ENCODE assay signal across 7 cellular contexts in genomic region chrX:7012262-7012834, GRCh38.
DNase-seq lines count a peak whose midpoint lies in the region; ATAC-seq, FAIRE-seq and TF ChIP-seq lines count a peak whose summit lies in the region.
"Not testable (repeated sequence)": the region's sequence is repeated elsewhere in the genome, so short reads cannot be mapped to it uniquely, and the experiment has no call there.

No MANE protein-coding gene starts in this region.

- POLR2A ChIA-PET in PC-3 (lab: Charles Lee; ENCODE audit: unreplicated experiment) = not testable (repeated sequence)

- peaks cover 11% of the 10 kb centered on the region for H3K4me1 Mint-ChIP-seq in astrocyte (ENCODE audit: low read depth, unreplicated experiment)

- not testable (repeated sequence) for H3K9me3 Mint-ChIP-seq in astrocyte (ENCODE audit: unreplicated experiment)

- not testable (repeated sequence) for H3K9me2 ChIP-seq in PC-3 (replicated peaks; ENCODE audit: low read length)

- not testable (repeated sequence) for BruUV-seq in PC-3 (replicated peaks; lab: Mats Ljungman, UMichigan)

- not testable (repeated sequence) for H3K79me2 ChIP-seq in PC-3 (ENCODE audit: low read length); astrocyte (ENCODE audit: insufficient read depth, low read length)

- H3K27ac ChIP-seq in PC-3 (ENCODE audit: low read length); astrocyte (ENCODE audit: low read depth, low read length): not testable (repeated sequence)

- intact Hi-C loops in PC-3 (cut with micrococcal nuclease) = not testable (repeated sequence)

- not testable (repeated sequence) for H3K9me3 ChIP-seq in PC-3 (ENCODE audit: low read length); astrocyte (ENCODE audit: insufficient read depth, low read depth, low read length)

- not testable (repeated sequence) for H2AFZ ChIP-seq in PC-3 (ENCODE audit: low read length); astrocyte (ENCODE audit: low read depth, low read length)

- not testable (repeated sequence) for H4K20me1 ChIP-seq in PC-3 (ENCODE audit: low read length); astrocyte (ENCODE audit: insufficient read depth, low read length)

- not testable (repeated sequence) for H3K4me3 Mint-ChIP-seq in astrocyte (ENCODE audit: unreplicated experiment)

- not testable (repeated sequence) for TF ChIP-seq CTCF in AG09309 (IDR thresholded peaks at IDR 0.05; ENCODE audit: control insufficient read depth, insufficient read depth, low read depth, low read length, missing control alignments); PC-3 (conservative IDR thresholded peaks at IDR 0.05; ENCODE audit: low read depth, low read length); astrocyte (IDR thresholded peaks at IDR 0.05; ENCODE audit: insufficient read depth, low read depth, low read length); fibroblast of mammary gland (conservative IDR thresholded peaks at IDR 0.05; ENCODE audit: control insufficient read depth, insufficient read depth, low read depth, low read length)

- not testable (repeated sequence) for H3K4me1 ChIP-seq in PC-3 (ENCODE audit: insufficient read depth, low read length); astrocyte (ENCODE audit: insufficient read depth, low read length)

- H3K27ac Mint-ChIP-seq in astrocyte (ENCODE audit: unreplicated experiment) = not testable (repeated sequence)

- CTCF ChIA-PET in PC-3 (lab: Charles Lee) = not testable (repeated sequence)

- not testable (repeated sequence) for H3K27me3 Mint-ChIP-seq in astrocyte (ENCODE audit: low read depth, unreplicated experiment)

- peak; percentile 60 for ATAC-seq in PC-3

- not testable (repeated sequence) for H3K4me2 ChIP-seq in PC-3 (ENCODE audit: low read length); astrocyte (ENCODE audit: low read length)

- not testable (repeated sequence) for H3F3A ChIP-seq in PC-3 (ENCODE audit: low read length, unreplicated experiment)

- H3K4me3 ChIP-seq in AG09309 (ENCODE audit: control insufficient read depth, low read depth, low read length); PC-3 (ENCODE audit: low read length); astrocyte (ENCODE audit: insufficient read depth, low read depth, low read length); fibroblast of mammary gland (ENCODE audit: control insufficient read depth, low read depth, low read length): not testable (repeated sequence)

- not testable (repeated sequence) for H3K36me3 Mint-ChIP-seq in astrocyte (ENCODE audit: low read depth, unreplicated experiment)

- DNase-seq in AG09309 (ENCODE audit: low read depth) (peak; percentile 3), GM04503 (ENCODE audit: low read depth) (peak; percentile 40), HT1080 (ENCODE audit: low read depth) (peak; percentile 46), PC-3 (peak; percentile 32), astrocyte (ENCODE audit: low read depth) (peak; percentile 6), fibroblast of mammary gland (ENCODE audit: low read depth) (peak; percentile 6), kidney tubule cell (ENCODE audit: low spot score) (peak; percentile 65)

- H3K27me3 ChIP-seq in PC-3 (ENCODE audit: low read length); astrocyte (ENCODE audit: insufficient read depth, low read length): not testable (repeated sequence)

- not testable (repeated sequence) for H3K9ac ChIP-seq in PC-3 (ENCODE audit: low read length); astrocyte (ENCODE audit: low read length)

- peak; percentile 100 for FAIRE-seq in astrocyte (lab: Jason Lieb, UNC)

- not testable (repeated sequence) for H3K36me3 ChIP-seq in PC-3 (ENCODE audit: low read depth, low read length); astrocyte (ENCODE audit: insufficient read depth, low read length)

Comparison
In these comparisons a context has a peak if more than half of its experiments do, and no peak if none do; other contexts are left out.
1. DNase-seq: peak in every context shown above with its lines; median percentile 65 in kidney tubule cell; 46 in HT1080; 40 in GM04503; 32 in PC-3; 6 in astrocyte; 6 in fibroblast of mammary gland; 3 in AG09309.